30 cellular contexts compared by ENCODE assay signal in the genomic region with DNA sequence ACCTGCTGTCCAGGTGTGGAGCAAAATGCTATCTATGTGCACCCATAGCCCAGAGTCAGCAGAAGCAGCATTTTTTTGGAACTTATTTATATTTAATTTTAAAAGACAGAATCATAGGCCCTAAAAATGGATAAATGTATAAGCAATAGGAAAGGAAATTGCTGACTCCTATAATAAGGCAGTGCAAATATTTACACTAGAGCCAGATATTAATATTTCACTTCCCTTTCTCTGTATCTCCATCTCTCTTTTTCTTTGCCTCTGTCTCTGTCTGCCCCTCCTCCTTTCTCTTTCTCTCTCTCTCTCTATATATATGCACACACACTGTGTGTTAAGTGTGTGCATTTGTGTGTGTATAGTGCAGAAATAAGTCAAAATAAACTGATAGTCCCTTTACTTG.
"Had no signal": no experiment of that assay in that cellular context is flagged by ENCODE, and none has a peak within 500 bp of the region (broad histone marks: within the 10 kb centered on the region; RNA-seq: fewer than 3 reads in every experiment).

No MANE protein-coding gene starts in this region.

- FAIRE-seq: colon, keratinocyte, TTC549 had no signal

- H3K9me3 ChIP-seq: gastrocnemius medialis, mucosa of descending colon, ovary, sigmoid colon, upper lobe of left lung, vagina had no signal

- H3K4me1 ChIP-seq: gastrocnemius medialis, upper lobe of left lung, vagina had no signal

- H3K4me2 ChIP-seq: smooth muscle cell had no signal

- DNase-seq: activated CD4-positive, alpha-beta T cell treated with anti-CD3 and anti-CD28 coated beads, Interleukin-2, amount 10 ng/mL, durations not matched to agents 7 days and 5 days; activated CD4-positive, CD25-positive, alpha-beta regulatory T cell treated with anti-CD3 and anti-CD28 coated beads, Interleukin-2, amount 50 U/mL, for 72 hours; activated CD8-positive, alpha-beta T cell treated with anti-CD3 and anti-CD28 coated beads for 36 hours; activated naive CD8-positive, alpha-beta T cell treated with anti-CD3 and anti-CD28 coated beads, Interleukin-2, amount 50 U/mL, for 24 hours; activated T-cell treated with anti-CD3 and anti-CD28 coated beads, Interleukin-2, amount 50 U/mL, for 4 hours; amygdala; dermis blood vessel endothelial cell; effector CD4-positive, alpha-beta T cell; gastrocnemius medialis; glutamatergic neuron; left cardiac atrium; left ventricle myocardium superior; mucosa of descending colon; ovary; retina; sigmoid colon; stimulated activated CD4-positive, alpha-beta T cell treated with anti-CD3 and anti-CD28 coated beads, Interleukin-1b, Interleukin-23, amount 100 ng/mL, for 48 hours; stimulated activated CD4-positive, alpha-beta T cell treated with anti-CD3 and anti-CD28 coated beads, Interleukin-4, amount 100 ng/mL, for 4 hours; stimulated activated CD8-positive, alpha-beta memory T cell treated with anti-CD3 and anti-CD28 coated beads, Interleukin-4, amount 100 ng/mL, for 48 hours; stimulated activated naive CD8-positive, alpha-beta T cell treated with anti-CD3 and anti-CD28 coated beads, Interleukin-15, amount 100 ng/mL, for 72 hours; substantia nigra; T-helper 9 cell; upper lobe of left lung had no signal

- H3K27me3 ChIP-seq: gastrocnemius medialis, ovary, sigmoid colon, upper lobe of left lung, vagina had no signal

- H3K36me3 ChIP-seq: gastrocnemius medialis, ovary, sigmoid colon, upper lobe of left lung, vagina had no signal

- H3K27ac ChIP-seq: gastrocnemius medialis, ovary, sigmoid colon, upper lobe of left lung, vagina had no signal

- H3K4me3 ChIP-seq: gastrocnemius medialis, mucosa of descending colon, ovary, sigmoid colon, smooth muscle cell, upper lobe of left lung, vagina had no signal

- ATAC-seq: activated CD8-positive, alpha-beta T cell treated with anti-CD3 and anti-CD28 coated beads for 36 hours; activated naive CD8-positive, alpha-beta T cell treated with anti-CD3 and anti-CD28 coated beads, Interleukin-2, amount 50 U/mL, for 24 hours; activated T-cell treated with anti-CD3 and anti-CD28 coated beads, Interleukin-2, amount 50 U/mL, for 4 hours; gastrocnemius medialis; left cardiac atrium; left ventricle myocardium superior; mucosa of descending colon; natural killer cell treated with Interleukin-12 subunit alpha and Interleukin-12 subunit beta and Interleukin-15 and Interleukin-18, amount 100 ng/mL, for 72 hours; stimulated activated memory B cell treated with anti-CD40 and anti-IgM and Interleukin-4, amounts not matched to agents 10 μg/mL and 1 μg/mL and 100 μg/mL, for 72 hours; stimulated activated naive CD8-positive, alpha-beta T cell treated with anti-CD3 and anti-CD28 coated beads, Interleukin-15, amount 100 ng/mL, for 72 hours had no signal
